Comparison of ENCODE assay signal across 8 cellular contexts in genomic region chr12:120301962-120302815, GRCh38. TPM values are rescaled to one million over a fixed set of nuclear protein-coding genes. Genes with fewer than 3 reads are reported as not detected.
DNase-seq lines count a peak whose midpoint lies in the region; ATAC-seq and TF ChIP-seq lines count a peak whose summit lies in the region.

Gene SIRT4, plus strand, starts transcription at chr12:120302321. Its CDS starts 1,241 bp downstream, at chr12:120303562.

- H3K4ac ChIP-seq in trophoblast cell (ENCODE audit: low read depth, low read length) = peak within 1 kb of the TSS; percentile 43

- H3K36me3 ChIP-seq in cardiac muscle cell (no peaks in the 10 kb centered on the region), trophoblast cell (ENCODE audit: control insufficient read depth in 1 of 2, insufficient read depth in 2 of 2, low read length in 2 of 2) (peaks cover 0 to 3% of the 10 kb centered on the region in 2 experiments)

- H3K79me2 ChIP-seq in trophoblast cell (ENCODE audit: control insufficient read depth, insufficient read depth, low read length, poor library complexity) = no peaks in the 10 kb centered on the region

- H3K27ac Mint-ChIP-seq in type B pancreatic cell = peak within 1 kb of the TSS; percentile 89

- no peak within 1 kb of the TSS for H3K23ac ChIP-seq in trophoblast cell (ENCODE audit: low read length)

- peak within 1 kb of the TSS; percentile 15 for H2BK12ac ChIP-seq in trophoblast cell (ENCODE audit: low read length)

- H3K27ac ChIP-seq in cardiac muscle cell (peak within 1 kb of the TSS; percentile 53), trophoblast cell (ENCODE audit: low read depth, low read length) (no peak within 1 kb of the TSS)

- no peaks in the 10 kb centered on the region for H3K9me3 ChIP-seq in cardiac muscle cell (ENCODE audit: low read depth)
- no peaks in the 10 kb centered on the region for H3K9me3 ChIP-seq in trophoblast cell (ENCODE audit: insufficient read depth, low read depth, low read length)

- peak within 1 kb of the TSS; percentile 67 for H3K4me2 ChIP-seq in trophoblast cell (ENCODE audit: low read length)

- no peaks in the 10 kb centered on the region for H3K27me3 Mint-ChIP-seq in type B pancreatic cell

- H4K12ac ChIP-seq in trophoblast cell (ENCODE audit: low read depth, low read length) = no peak within 1 kb of the TSS

- H3K27me3 ChIP-seq in cardiac muscle cell (no peaks in the 10 kb centered on the region), trophoblast cell (ENCODE audit: insufficient read depth, low read length) (no peaks in the 10 kb centered on the region)

- H3K4me1 Mint-ChIP-seq in type B pancreatic cell (ENCODE audit: unreplicated experiment) = peaks cover 5% of the 10 kb centered on the region

- peak within 1 kb of the TSS; percentile 58 for H4K91ac ChIP-seq in trophoblast cell (ENCODE audit: low read depth, low read length)

- H3K18ac ChIP-seq in trophoblast cell (ENCODE audit: low read length) = no peak within 1 kb of the TSS

- H2BK120ac ChIP-seq in trophoblast cell (ENCODE audit: insufficient read depth, low read length, poor library complexity) = peak within 1 kb of the TSS; percentile 67

- H3K4me1 ChIP-seq in cardiac muscle cell (ENCODE audit: low read depth) (no peaks in the 10 kb centered on the region), trophoblast cell (ENCODE audit: control insufficient read depth in 1 of 2, insufficient read depth in 2 of 2, low read length in 2 of 2) (peaks cover 0 to 3% of the 10 kb centered on the region in 2 experiments)

- no CpG with 5 or more reads among the region's 31 CpGs for WGBS in trophoblast cell (ENCODE audit: extremely low coverage, insufficient coverage, insufficient read length)

- peak within 1 kb of the TSS; percentile 77 for H2AFZ ChIP-seq in trophoblast cell (ENCODE audit: insufficient read depth, low read length, poor library complexity)

- peak within 1 kb of the TSS; percentile 48 for H3K4me3 ChIP-seq in cardiac muscle cell
- peak within 1 kb of the TSS; percentile 76 for H3K4me3 ChIP-seq in trophoblast cell (ENCODE audit: low read depth, low read length)

- H4K8ac ChIP-seq in trophoblast cell (ENCODE audit: low read depth, low read length) = peak within 1 kb of the TSS; percentile 68

- H2BK5ac ChIP-seq in trophoblast cell (ENCODE audit: low read depth, low read length, poor library complexity) = peak within 1 kb of the TSS; percentile 54

- H3K4me3 Mint-ChIP-seq in type B pancreatic cell = peak within 1 kb of the TSS; percentile 94

- no peaks in the 10 kb centered on the region for H3K36me3 Mint-ChIP-seq in type B pancreatic cell

- ATAC-seq in HG02610 (IDR thresholded peaks at IDR 0.05; ENCODE audit: unreplicated experiment) = peak; percentile 95
- peak; percentile 98 for ATAC-seq in SK-N-SH treated with all-trans-retinoic acid at 6 μM for 48 hours

- H2AK5ac ChIP-seq in trophoblast cell (ENCODE audit: low read length) = no peak within 1 kb of the TSS

- peak; percentile 75 for TF ChIP-seq CTCF in GM10266 (IDR thresholded peaks at IDR 0.05; ENCODE audit: control insufficient read depth, insufficient read depth, low read depth, missing control alignments)
- TF ChIP-seq CTCF in cardiac muscle cell (IDR thresholded peaks at IDR 0.05; ENCODE audit: low read depth, low read length) = peak; percentile 88
- peak; percentile 94 for TF ChIP-seq CTCF in type B pancreatic cell (conservative IDR thresholded peaks at IDR 0.05)

- DNase-seq in GM10266 (ENCODE audit: extremely low spot score) (peak; percentile 88), NCI-H1092 (lab: John Stamatoyannopoulos, UW) (peak; percentile 80), cardiac muscle cell (ENCODE audit: low read depth in 1 of 2, low spot score in 1 of 2) (peak; percentile 94 to 96), trophoblast cell (peak; percentile 91 to 97), type B pancreatic cell (ENCODE audit: extremely low spot score, unreplicated experiment) (peak; percentile 82)
- peak; percentile 72 for DNase-seq in activated naive CD8-positive, alpha-beta T cell treated with anti-CD3 and anti-CD28 coated beads, Interleukin-2, amount 50 U/mL, for 16 hours (ENCODE audit: low read depth, low spot score)

- H3K14ac ChIP-seq in trophoblast cell (ENCODE audit: low read length) = no peak within 1 kb of the TSS

- H3K9me3 Mint-ChIP-seq in type B pancreatic cell = no peaks in the 10 kb centered on the region

- H3K9ac ChIP-seq in trophoblast cell (ENCODE audit: low read length) = peak within 1 kb of the TSS; percentile 91

- H3K79me1 ChIP-seq in trophoblast cell (ENCODE audit: low read length) = peaks cover 3% of the 10 kb centered on the region

TF ChIP-seq in SK-N-SH treated with all-trans-retinoic acid at 6 μM for 48 hours, 23 proteins besides CTCF, POLR2A, EP300 and RAD21:
- peak; percentile 84; the same call in 1 of the 2 replicates for TF ChIP-seq TCF4 (CRISPR knock-in tag; IDR thresholded peaks at IDR 0.05; ENCODE audit: borderline replicate concordance)
- no peak for TF ChIP-seq ZFP3 (CRISPR knock-in tag; IDR thresholded peaks at IDR 0.05)
- TF ChIP-seq ISL1 (CRISPR knock-in tag; IDR thresholded peaks at IDR 0.05) = 0 out of 2 replicates have a peak, but pooled peaks have one; percentile 5

RNA-seq across cellular contexts. Expression of gene SIRT4, which starts in this region (rescaled TPM):
- total RNA-seq in cardiac muscle cell (7.4 and 10.3 TPM in 2 replicates), type B pancreatic cell (ENCODE audit: low replicate concordance) (2.0 and 2.7 TPM in 2 replicates)
- 6.7 and 15.8 TPM in 2 replicates for polyA plus RNA-seq in cardiac muscle cell
- 3.2 and 4.4 TPM in 2 replicates for polyA plus RNA-seq in trophoblast cell (2013)
